In genomic region chr14:74963705-74964271, GRCh38 we compare ENCODE assay signal across 14 cellular contexts. TPM values are rescaled to one million over a fixed set of nuclear protein-coding genes. Genes with fewer than 3 reads are reported as not detected.
A peak's percentile ranks its signal among the peaks of the same experiment; 100 is the strongest.
DNase-seq lines count a peak whose midpoint lies in the region; ATAC-seq and TF ChIP-seq lines count a peak whose summit lies in the region.
"Had no signal": no experiment of that assay in that cellular context is flagged by ENCODE, and none has a peak within 500 bp of the region (broad histone marks: within the 10 kb centered on the region; RNA-seq: fewer than 3 reads in every experiment).

No MANE protein-coding gene starts in this region.

- intact Hi-C loops in CD4-positive, alpha-beta memory T cell (cut with micrococcal nuclease): no loop called here
- intact Hi-C loops in vagina (cut with DNase I): no loop called here

- WGBS in gastroesophageal sphincter (ENCODE audit: low coverage in 1 of 2), 2 donors: 30 to 71% methylated on average over 4 to 7 of the region's 9 CpGs

- no peak overlapping the region for H3K27ac ChIP-seq in CD4-positive, alpha-beta memory T cell (ENCODE audit: low read depth, low read length)
- H3K27ac ChIP-seq in vagina (no peak overlapping the region), gastroesophageal sphincter (no peak overlapping the region)
- H3K27ac ChIP-seq: dorsolateral prefrontal cortex, testis had no signal

- TF ChIP-seq EP300 in gastroesophageal sphincter (IDR thresholded peaks at IDR 0.05): no peak

- peak; percentile 86 for DNase-seq in DMS79 (lab: John Stamatoyannopoulos, UW)
- peak; percentile 31 for DNase-seq in NCI-H69 (lab: John Stamatoyannopoulos, UW)
- DNase-seq in cerebellar cortex (ENCODE audit: low spot score): peak; percentile 18
- no peak for DNase-seq in nephron progenitor cell
- DNase-seq in CD4-positive, alpha-beta memory T cell: no peak
- no peak for DNase-seq in islet precursor cell
- no peak for DNase-seq in vagina (ENCODE audit: extremely low spot score in 2 of 2)
- DNase-seq: activated T-cell treated with anti-CD3 and anti-CD28 coated beads, Interleukin-2, amount 50 U/mL, for 72 hours; dorsolateral prefrontal cortex; naive thymus-derived CD4-positive, alpha-beta T cell; NCI-H82; stimulated activated CD4-positive, alpha-beta T cell treated with anti-CD3 and anti-CD28 coated beads, Interleukin-4, amount 100 ng/mL, for 1 hour; testis had no signal

- H3K9me3 ChIP-seq in CD4-positive, alpha-beta memory T cell (ENCODE audit: control insufficient read depth in 1 of 2, low read length in 2 of 2): no peaks in the 10 kb centered on the region
- no peaks in the 10 kb centered on the region for H3K9me3 ChIP-seq in vagina
- no peaks in the 10 kb centered on the region for H3K9me3 ChIP-seq in gastroesophageal sphincter
- H3K9me3 ChIP-seq: testis had no signal

- H3K36me3 ChIP-seq in CD4-positive, alpha-beta memory T cell (ENCODE audit: insufficient read depth, low read length): no peaks in the 10 kb centered on the region
- H3K36me3 ChIP-seq in vagina (no peaks in the 10 kb centered on the region), gastroesophageal sphincter (no peaks in the 10 kb centered on the region)

- no peaks in the 10 kb centered on the region for H3K4me1 ChIP-seq in CD4-positive, alpha-beta memory T cell (ENCODE audit: insufficient read depth, low read length)
- peaks cover 4% of the 10 kb centered on the region for H3K4me1 ChIP-seq in vagina
- peaks cover 0 to 21% (median 0%) of the 10 kb centered on the region in 3 donors for H3K4me1 ChIP-seq in gastroesophageal sphincter
- H3K4me1 ChIP-seq: testis had no signal

- no peaks in the 10 kb centered on the region for H3K9me3 Mint-ChIP-seq in nephron progenitor cell
- no peaks in the 10 kb centered on the region for H3K9me3 Mint-ChIP-seq in CD4-positive, alpha-beta memory T cell
- H3K9me3 Mint-ChIP-seq: activated T-cell treated with anti-CD3 and anti-CD28 coated beads, Interleukin-2, amount 50 U/mL, for 72 hours; naive thymus-derived CD4-positive, alpha-beta T cell had no signal

- TF ChIP-seq POLR2A in vagina (IDR thresholded peaks at IDR 0.05) (no peak), gastroesophageal sphincter (IDR thresholded peaks at IDR 0.05) (no peak)

- peak overlapping the region; percentile 5 for H3K4me3 Mint-ChIP-seq in nephron progenitor cell
- peak overlapping the region in 1 of 8 donors; percentile 7 for H3K4me3 Mint-ChIP-seq in CD4-positive, alpha-beta memory T cell
- H3K4me3 Mint-ChIP-seq: activated T-cell treated with anti-CD3 and anti-CD28 coated beads, Interleukin-2, amount 50 U/mL, for 72 hours; naive thymus-derived CD4-positive, alpha-beta T cell had no signal

- H3K27ac Mint-ChIP-seq in nephron progenitor cell: peak overlapping the region; percentile 83
- H3K27ac Mint-ChIP-seq in CD4-positive, alpha-beta memory T cell: peak overlapping the region in 1 of 7 donors; percentile 36
- H3K27ac Mint-ChIP-seq: activated T-cell treated with anti-CD3 and anti-CD28 coated beads, Interleukin-2, amount 50 U/mL, for 72 hours had no signal

- CTCF ChIA-PET in CD4-positive, alpha-beta memory T cell (lab: Charles Lee; ENCODE audit: partially characterized antibody): interaction anchor here (0.8 kb wide), 1 partner anchor 18 kb away, joined by 3 read pairs; no protein-coding TSS in a partner anchor

- peaks cover 5% of the 10 kb centered on the region for H3K36me3 Mint-ChIP-seq in nephron progenitor cell (ENCODE audit: low read depth)
- no peaks in the 10 kb centered on the region for H3K36me3 Mint-ChIP-seq in CD4-positive, alpha-beta memory T cell
- H3K36me3 Mint-ChIP-seq: naive thymus-derived CD4-positive, alpha-beta T cell had no signal

- TF ChIP-seq CTCF in nephron progenitor cell (IDR thresholded peaks at IDR 0.05): no peak
- no peak for TF ChIP-seq CTCF in vagina (IDR thresholded peaks at IDR 0.05)
- TF ChIP-seq CTCF in gastroesophageal sphincter (IDR thresholded peaks at IDR 0.05): no peak

- no peaks in the 10 kb centered on the region for H3K27me3 ChIP-seq in CD4-positive, alpha-beta memory T cell (ENCODE audit: insufficient read depth, low read length)
- H3K27me3 ChIP-seq in vagina (no peaks in the 10 kb centered on the region), gastroesophageal sphincter (no peaks in the 10 kb centered on the region)
- H3K27me3 ChIP-seq: dorsolateral prefrontal cortex, testis had no signal

- no peak for ATAC-seq in gastroesophageal sphincter
- ATAC-seq: naive thymus-derived CD4-positive, alpha-beta T cell had no signal

- H3K27me3 Mint-ChIP-seq in nephron progenitor cell (ENCODE audit: low read depth, poor library complexity): peaks cover 39% of the 10 kb centered on the region
- H3K27me3 Mint-ChIP-seq in CD4-positive, alpha-beta memory T cell: peaks cover 0 to 7% of the 10 kb centered on the region in 2 donors

- H3K4me1 Mint-ChIP-seq in nephron progenitor cell: peaks cover 73% of the 10 kb centered on the region
- no peaks in the 10 kb centered on the region for H3K4me1 Mint-ChIP-seq in CD4-positive, alpha-beta memory T cell

- no peak overlapping the region for H3K4me3 ChIP-seq in CD4-positive, alpha-beta memory T cell (ENCODE audit: low read length in 2 of 2)
- no peak overlapping the region for H3K4me3 ChIP-seq in vagina
- H3K4me3 ChIP-seq in gastroesophageal sphincter: no peak overlapping the region
- H3K4me3 ChIP-seq: dorsolateral prefrontal cortex, testis had no signal

- POLR2A ChIA-PET in CD4-positive, alpha-beta memory T cell (lab: Charles Lee; ENCODE audit: partially characterized antibody): interaction anchor here (1.1 kb wide), 1 partner anchor 60 kb away, joined by 3 read pairs; no protein-coding TSS in a partner anchor

RNA-seq across cellular contexts. Expression of gene PGF, which starts 8.4 kb away (rescaled TPM):
- not detected for total RNA-seq in CD4-positive, alpha-beta memory T cell
- under 1 TPM; 0.11 to 0.13 TPM for polyA plus RNA-seq in CD4-positive, alpha-beta memory T cell
- total RNA-seq in vagina (8.3 TPM), gastroesophageal sphincter (10 to 100 TPM; 11.2 to 21.0 (median 16.5) TPM)

RNA-seq across cellular contexts. Expression of gene EIF2B2, which starts 38.9 kb away (rescaled TPM):
- total RNA-seq in CD4-positive, alpha-beta memory T cell: 10 to 100 TPM; 31.3 to 31.7 TPM
- 10 to 100 TPM; 32.6 to 38.8 TPM for polyA plus RNA-seq in CD4-positive, alpha-beta memory T cell
- total RNA-seq in vagina (22.8 TPM), gastroesophageal sphincter (10 to 100 TPM; 28.1 to 56.2 (median 36.6) TPM)

RNA-seq across cellular contexts. Expression of gene RPS6KL1, which starts 40.7 kb away (rescaled TPM):
- 1 to 10 TPM; 2.5 to 2.9 TPM for total RNA-seq in CD4-positive, alpha-beta memory T cell
- polyA plus RNA-seq in CD4-positive, alpha-beta memory T cell: under 1 TPM; 0.45 to 0.87 TPM
- total RNA-seq in vagina (2.0 TPM), gastroesophageal sphincter (10 to 100 TPM in 1 of 4 donors, 1 to 10 TPM in 3; 4.0 to 10.2 (median 8.2) TPM)

Comparison
In these comparisons a context has a peak if more than half of its experiments do, and no peak if none do; other contexts are left out.
1. DNase-seq: peak in DMS79 (single experiment), NCI-H69 (single experiment) and cerebellar cortex (single experiment); none in nephron progenitor cell (single experiment), CD4-positive, alpha-beta memory T cell (0 of 5), islet precursor cell (single experiment) and vagina (0 of 2).